Comparison of ENCODE assay signal across 9 cellular contexts in genomic region chr4:87974856-87975462, GRCh38. TPM values are rescaled to one million over a fixed set of nuclear protein-coding genes. Genes with fewer than 3 reads are reported as not detected.
DNase-seq lines count a peak whose midpoint lies in the region; ATAC-seq and TF ChIP-seq lines count a peak whose summit lies in the region.
"Had no signal": no experiment of that assay in that cellular context is flagged by ENCODE, and none has a peak within 500 bp of the region (broad histone marks: within the 10 kb centered on the region; RNA-seq: fewer than 3 reads in every experiment).

No MANE protein-coding gene starts in this region.

- no peak for TF ChIP-seq CTCF in neural crest cell (conservative IDR thresholded peaks at IDR 0.05)

- no peaks in the 10 kb centered on the region for H3K36me3 Mint-ChIP-seq in neural crest cell (ENCODE audit: low read depth)

- peak; percentile 5 for DNase-seq in DMS153 (lab: John Stamatoyannopoulos, UW)
- DNase-seq in DMS153 treated with DMSO at 0.1 percent for 48 hours (lab: John Stamatoyannopoulos, UW; ENCODE audit: unreplicated experiment), result no peak
- peak; percentile 73 for DNase-seq in RPMI8226
- DNase-seq in neural crest cell (ENCODE audit: low read depth, low spot score), result no peak
- no peak for DNase-seq in dermis blood vessel endothelial cell
- DNase-seq in NCI-H748 treated with DMSO at 0.1 percent for 48 hours (lab: John Stamatoyannopoulos, UW), result no peak
- DNase-seq in activated gamma-delta T cell treated with Interleukin-2 at 50 U/mL for 16 hours, result no peak
- DNase-seq: 8988T had no signal

- H3K27ac Mint-ChIP-seq in neural crest cell (ENCODE audit: unreplicated experiment), result no peak overlapping the region

- peak; percentile 20 for ATAC-seq in HG02678 (IDR thresholded peaks at IDR 0.05; ENCODE audit: unreplicated experiment)

- H3K9me3 Mint-ChIP-seq in neural crest cell, result no peaks in the 10 kb centered on the region

- peak overlapping the region; percentile 20 for H3K4me3 Mint-ChIP-seq in neural crest cell

- H3K27me3 Mint-ChIP-seq in neural crest cell (ENCODE audit: low read depth), result no peaks in the 10 kb centered on the region

- H3K4me1 Mint-ChIP-seq in neural crest cell, result peaks cover 33% of the 10 kb centered on the region

RNA-seq across cellular contexts. Expression of gene SPP1, which starts 0.6 kb away (rescaled TPM):
- total RNA-seq in neural crest cell (14.2 and 23.5 TPM in 2 replicates), dermis blood vessel endothelial cell (4.4 and 11.6 TPM in 2 replicates)

RNA-seq across cellular contexts. Expression of gene PKD2, which starts 32.5 kb away (rescaled TPM):
- 37.3 and 37.9 TPM in 2 replicates for total RNA-seq in neural crest cell
- 41.9 and 48.8 TPM in 2 replicates for total RNA-seq in dermis blood vessel endothelial cell

Comparison
In these comparisons a context has a peak if more than half of its experiments do, and no peak if none do; other contexts are left out.
1. DNase-seq: peak in DMS153 (single experiment) and RPMI8226 (single experiment); none in DMS153 treated with DMSO at 0.1 percent for 48 hours (single experiment), neural crest cell (single experiment), dermis blood vessel endothelial cell (single experiment), NCI-H748 treated with DMSO at 0.1 percent for 48 hours (single experiment) and activated gamma-delta T cell treated with Interleukin-2 at 50 U/mL for 16 hours (single experiment).